ENCODE assay signal across 10 cellular contexts in genomic region chr2:24830351-24830750, GRCh38. TPM values are rescaled to one million over a fixed set of nuclear protein-coding genes. Genes with fewer than 3 reads are reported as not detected.
DNase-seq lines count a peak whose midpoint lies in the region; ATAC-seq, FAIRE-seq and TF ChIP-seq lines count a peak whose summit lies in the region.
"Had no signal": no experiment of that assay in that cellular context is flagged by ENCODE, and none has a peak within 500 bp of the region (broad histone marks: within the 10 kb centered on the region; RNA-seq: fewer than 3 reads in every experiment).

No MANE protein-coding gene starts in this region.

- DNase-seq in D721Med (ENCODE audit: insufficient read length, low spot score) = no peak
- peak; percentile 20 for DNase-seq in HFFc6
- DNase-seq in dermis blood vessel endothelial cell = peak; percentile 60
- DNase-seq in osteocyte (ENCODE audit: extremely low spot score, unreplicated experiment) = no peak
- no peak for DNase-seq in GM13976 (ENCODE audit: low spot score)
- DNase-seq in immature natural killer cell = no peak
- DNase-seq: left lung had no signal

- no peak overlapping the region for H3K4me3 ChIP-seq in gastroesophageal sphincter
- H3K4me3 ChIP-seq: left lung, ovary, thoracic aorta had no signal

- no peaks in the 10 kb centered on the region for H3K9me3 Mint-ChIP-seq in HFFc6
- H3K9me3 Mint-ChIP-seq in osteocyte (ENCODE audit: unreplicated experiment) = no peaks in the 10 kb centered on the region
- H3K9me3 Mint-ChIP-seq in immature natural killer cell = peaks cover 0 to 2% (median 0%) of the 10 kb centered on the region in 6 donors

- ATAC-seq in gastroesophageal sphincter = no peak
- ATAC-seq: left lung had no signal

- no peaks in the 10 kb centered on the region for H3K27me3 ChIP-seq in gastroesophageal sphincter
- H3K27me3 ChIP-seq: left lung, ovary had no signal

- no peak overlapping the region for H3K4me3 Mint-ChIP-seq in HFFc6
- H3K4me3 Mint-ChIP-seq in osteocyte (ENCODE audit: unreplicated experiment) = no peak overlapping the region
- no peak overlapping the region for H3K4me3 Mint-ChIP-seq in immature natural killer cell

- in situ Hi-C loops in GM13976 (cut with MboI; ENCODE audit: low sequenced_read_pairs, unreplicated experiment) = no loop called here

- peak; percentile 5 for TF ChIP-seq CTCF in D721Med (IDR thresholded peaks at IDR 0.05; ENCODE audit: insufficient read depth, missing control alignments)
- TF ChIP-seq CTCF in HFFc6 (IDR thresholded peaks at IDR 0.05) = peak; percentile 56; the same call in 1 of the 2 replicates
- peak; percentile 34 for TF ChIP-seq CTCF in osteocyte (IDR thresholded peaks at IDR 0.05)
- TF ChIP-seq CTCF in GM13976 (IDR thresholded peaks at IDR 0.05; ENCODE audit: borderline replicate concordance, control extremely low read depth, extremely low read depth, insufficient read depth, missing control alignments) = no peak
- TF ChIP-seq CTCF in gastroesophageal sphincter (IDR thresholded peaks at IDR 0.05) = no peak

- H3K36me3 Mint-ChIP-seq in HFFc6 (ENCODE audit: low read depth) = peaks cover 6% of the 10 kb centered on the region; the same call in 1 of the 2 replicates
- H3K36me3 Mint-ChIP-seq in osteocyte (ENCODE audit: unreplicated experiment) = peaks cover 7% of the 10 kb centered on the region
- no peaks in the 10 kb centered on the region for H3K36me3 Mint-ChIP-seq in immature natural killer cell

- H3K27me3 Mint-ChIP-seq in HFFc6 (ENCODE audit: insufficient read depth) (peaks cover 4% of the 10 kb centered on the region; the same call in 1 of the 2 replicates), osteocyte (ENCODE audit: unreplicated experiment) (no peaks in the 10 kb centered on the region), immature natural killer cell (ENCODE audit: low read depth in 3 of 3) (peaks cover 2 to 4% (median 2%) of the 10 kb centered on the region in 3 donors)

- WGBS in gastroesophageal sphincter (ENCODE audit: low coverage in 1 of 2), 2 donors = 100% methylated on average over 1 of the region's 5 CpGs

- FAIRE-seq in D721Med (lab: Jason Lieb, UNC) = no peak

- peaks cover 0 to 12% (median 0%) of the 10 kb centered on the region in 3 donors for H3K4me1 ChIP-seq in gastroesophageal sphincter

- peaks cover 30% of the 10 kb centered on the region for H3K4me1 Mint-ChIP-seq in HFFc6 (ENCODE audit: low read depth)
- H3K4me1 Mint-ChIP-seq in osteocyte (ENCODE audit: unreplicated experiment) = peaks cover 33% of the 10 kb centered on the region
- H3K4me1 Mint-ChIP-seq in immature natural killer cell = peaks cover 19 to 24% of the 10 kb centered on the region in 2 donors

- no peak overlapping the region for H3K27ac ChIP-seq in gastroesophageal sphincter
- H3K27ac ChIP-seq: left lung, ovary, thoracic aorta had no signal

- peaks cover 0 to 43% of the 10 kb centered on the region in 2 donors for H3K36me3 ChIP-seq in gastroesophageal sphincter
- H3K36me3 ChIP-seq: left lung, ovary had no signal

- no peak for TF ChIP-seq POLR2A in gastroesophageal sphincter (IDR thresholded peaks at IDR 0.05)

- H3K9me3 ChIP-seq in gastroesophageal sphincter = no peaks in the 10 kb centered on the region
- H3K9me3 ChIP-seq: left lung, ovary, thoracic aorta had no signal

- no peak overlapping the region for H3K27ac Mint-ChIP-seq in HFFc6
- no peak overlapping the region for H3K27ac Mint-ChIP-seq in osteocyte (ENCODE audit: unreplicated experiment)
- H3K27ac Mint-ChIP-seq in immature natural killer cell = no peak overlapping the region

- TF ChIP-seq EP300 in gastroesophageal sphincter (IDR thresholded peaks at IDR 0.05) = no peak

RNA-seq across cellular contexts. Expression of gene CENPO, which starts 37.1 kb away (rescaled TPM):
- 10 to 100 TPM; 19.1 to 28.7 (median 24.7) TPM for total RNA-seq in HFFc6 (2021; fragmentation: NEBNext Ultra II Directional; extraction: Animal tissue kit (Norgen Biotek cat#: 25700))
- total RNA-seq in dermis blood vessel endothelial cell = 11.6 and 24.9 TPM in 2 replicates
- 12.7 and 12.8 TPM in 2 replicates for total RNA-seq in osteocyte
- 1 to 10 TPM; 1.2 to 5.6 (median 4.2) TPM for polyA plus RNA-seq in immature natural killer cell
- total RNA-seq in gastroesophageal sphincter = 1 to 10 TPM in 3 of 4 donors, under 1 TPM in 1; 0.31 to 3.8 (median 2.8) TPM

RNA-seq across cellular contexts. Expression of gene PTRHD1, which starts 37.2 kb away (rescaled TPM):
- 10 to 100 TPM; 29.4 to 44.4 (median 35.0) TPM for total RNA-seq in HFFc6 (2021; fragmentation: NEBNext Ultra II Directional; extraction: Animal tissue kit (Norgen Biotek cat#: 25700))
- 22.2 and 41.9 TPM in 2 replicates for total RNA-seq in dermis blood vessel endothelial cell
- total RNA-seq in osteocyte = 26.8 and 31.1 TPM in 2 replicates
- 100 to 1,000 TPM in 1 of 3 donors, 10 to 100 TPM in 2; 50.0 to 116 (median 58.6) TPM for polyA plus RNA-seq in immature natural killer cell
- total RNA-seq in gastroesophageal sphincter = 10 to 100 TPM; 11.8 to 12.4 (median 12.1) TPM

Comparison
In these comparisons a context has a peak if more than half of its experiments do, and no peak if none do; other contexts are left out.
1. DNase-seq: peak in HFFc6 (single experiment) and dermis blood vessel endothelial cell (single experiment); none in D721Med (single experiment), osteocyte (single experiment), GM13976 (single experiment) and immature natural killer cell (0 of 3).
2. CTCF ChIP-seq: peak in D721Med (single experiment), HFFc6 (single experiment) and osteocyte (single experiment); none in GM13976 (single experiment) and gastroesophageal sphincter (0 of 4).